In the genomic region with DNA sequence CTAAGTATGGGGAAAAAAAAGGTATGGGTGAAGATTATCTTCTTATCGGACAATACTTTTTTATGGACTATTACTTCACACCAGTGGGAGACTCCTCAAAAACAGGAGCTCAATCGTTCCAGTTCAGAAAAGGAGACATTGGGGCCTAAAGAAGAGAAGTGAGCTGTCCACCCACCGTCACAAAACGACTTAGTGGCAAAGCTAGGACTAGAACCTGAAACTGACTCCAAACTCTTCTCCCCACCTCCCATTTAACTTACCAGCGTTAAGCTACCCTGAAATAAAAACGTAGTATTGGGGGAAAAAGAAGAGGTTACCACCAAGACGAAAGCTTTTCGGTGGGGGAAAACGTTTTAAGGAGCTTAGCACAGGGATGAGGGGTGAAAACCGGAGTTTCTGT, we compare ENCODE assay signal across 8 cellular contexts. TPM values are rescaled to one million over a fixed set of nuclear protein-coding genes. Genes with fewer than 3 reads are reported as not detected.
A peak's percentile ranks its signal among the peaks of the same experiment; 100 is the strongest.
DNase-seq lines count a peak whose midpoint lies in the region; ATAC-seq and TF ChIP-seq lines count a peak whose summit lies in the region.

No MANE protein-coding gene starts in this region.

- DNase-seq in Caco-2 (no peak), HFFc6 (no peak), middle frontal gyrus (ENCODE audit: extremely low spot score, low spot score) (no peak)
- no peak for DNase-seq in activated CD8-positive, alpha-beta T cell treated with anti-CD3 and anti-CD28 coated beads for 36 hours
- DNase-seq in stimulated activated effector memory CD8-positive, alpha-beta T cell treated with anti-CD3 and anti-CD28 coated beads, Interleukin-12 subunit alpha, Interleukin-12 subunit beta, amount 100 ng/mL, for 72 hours (ENCODE audit: low spot score in 2 of 2), result no peak
- no peak for DNase-seq in effector CD4-positive, alpha-beta T cell

- H3K36me3 Mint-ChIP-seq in Caco-2 (ENCODE audit: insufficient read depth, unreplicated experiment) (peaks cover 27% of the 10 kb centered on the region), HFFc6 (ENCODE audit: low read depth) (peaks cover 17% of the 10 kb centered on the region)
- H3K36me3 Mint-ChIP-seq in activated CD8-positive, alpha-beta T cell treated with anti-CD3 and anti-CD28 coated beads for 36 hours (ENCODE audit: low read depth), result peaks cover 18% of the 10 kb centered on the region
- peaks cover 35% of the 10 kb centered on the region for H3K36me3 Mint-ChIP-seq in stimulated activated effector memory CD8-positive, alpha-beta T cell treated with anti-CD3 and anti-CD28 coated beads, Interleukin-12 subunit alpha, Interleukin-12 subunit beta, amount 100 ng/mL, for 72 hours

- H3K9ac ChIP-seq in iPS-18a (ENCODE audit: low read length), result peak overlapping the region; percentile 76

- intact Hi-C loops in Caco-2 (cut with micrococcal nuclease; ENCODE audit: unreplicated experiment), result no loop called here
- intact Hi-C loops in activated CD8-positive, alpha-beta T cell treated with anti-CD3 and anti-CD28 coated beads for 36 hours (cut with micrococcal nuclease), result no loop called here

- no peaks in the 10 kb centered on the region for H3K27me3 ChIP-seq in Caco-2 (replicated peaks; ENCODE audit: control insufficient read depth, insufficient read depth, low read length)
- peaks cover 15% of the 10 kb centered on the region for H3K27me3 ChIP-seq in iPS-18a (ENCODE audit: control insufficient read depth, insufficient read depth, low read length)

- peak overlapping the region; percentile 64 for H3K4me3 ChIP-seq in Caco-2 (ENCODE audit: low read depth, low read length)
- peak overlapping the region; percentile 87 for H3K4me3 ChIP-seq in iPS-18a (ENCODE audit: low read length)

- H3K4me1 ChIP-seq in Caco-2 (no peaks in the 10 kb centered on the region), iPS-18a (ENCODE audit: control insufficient read depth, low read depth, low read length) (no peaks in the 10 kb centered on the region)

- peaks cover 1% of the 10 kb centered on the region for H3K36me3 ChIP-seq in Caco-2 (ENCODE audit: control insufficient read depth, insufficient read depth, low read length)
- peaks cover 28% of the 10 kb centered on the region for H3K36me3 ChIP-seq in iPS-18a (ENCODE audit: control insufficient read depth, low read depth, low read length)

- H3K27ac Mint-ChIP-seq in Caco-2 (ENCODE audit: unreplicated experiment), result peak overlapping the region; percentile 94
- H3K27ac Mint-ChIP-seq in HFFc6, result peak overlapping the region; percentile 92
- peak overlapping the region; percentile 98 for H3K27ac Mint-ChIP-seq in activated CD8-positive, alpha-beta T cell treated with anti-CD3 and anti-CD28 coated beads for 36 hours
- H3K27ac Mint-ChIP-seq in stimulated activated effector memory CD8-positive, alpha-beta T cell treated with anti-CD3 and anti-CD28 coated beads, Interleukin-12 subunit alpha, Interleukin-12 subunit beta, amount 100 ng/mL, for 72 hours, result peak overlapping the region; percentile 95

- TF ChIP-seq CTCF in Caco-2 (IDR thresholded peaks at IDR 0.05; ENCODE audit: insufficient read depth in 1 of 2, low read depth in 1 of 2, low read length in 1 of 2, severe bottlenecking in 1 of 2, unreplicated experiment in 1 of 2), result no peak
- no peak for TF ChIP-seq CTCF in HFFc6 (IDR thresholded peaks at IDR 0.05)
- TF ChIP-seq CTCF in activated CD8-positive, alpha-beta T cell treated with anti-CD3 and anti-CD28 coated beads for 36 hours (IDR thresholded peaks at IDR 0.05), result no peak

- no peaks in the 10 kb centered on the region for H3K9me3 ChIP-seq in Caco-2
- H3K9me3 ChIP-seq in iPS-18a (ENCODE audit: control insufficient read depth, low read depth, low read length), result no peaks in the 10 kb centered on the region

- H3K4me1 Mint-ChIP-seq in Caco-2 (ENCODE audit: low read depth, unreplicated experiment), result no peaks in the 10 kb centered on the region
- H3K4me1 Mint-ChIP-seq in HFFc6 (ENCODE audit: low read depth), result peaks cover 42% of the 10 kb centered on the region
- H3K4me1 Mint-ChIP-seq in activated CD8-positive, alpha-beta T cell treated with anti-CD3 and anti-CD28 coated beads for 36 hours (ENCODE audit: low read depth), result peaks cover 35% of the 10 kb centered on the region
- peaks cover 28% of the 10 kb centered on the region for H3K4me1 Mint-ChIP-seq in stimulated activated effector memory CD8-positive, alpha-beta T cell treated with anti-CD3 and anti-CD28 coated beads, Interleukin-12 subunit alpha, Interleukin-12 subunit beta, amount 100 ng/mL, for 72 hours

- CTCF ChIA-PET in Caco-2 (lab: Charles Lee), result interaction anchor here (0.7 kb wide), 1 partner anchor 246 kb away, joined by 3 read pairs; no protein-coding TSS in a partner anchor
- CTCF ChIA-PET in activated CD8-positive, alpha-beta T cell treated with anti-CD3 and anti-CD28 coated beads for 36 hours (lab: Charles Lee), result interaction anchor here (1.1 to 1.4 kb wide), 2 partner anchors 8 to 276 kb away, joined by 3 to 5 read pairs; no protein-coding TSS in a partner anchor

- no peak overlapping the region for H3K27ac ChIP-seq in iPS-18a (ENCODE audit: low read length)

- no peaks in the 10 kb centered on the region for H3K27me3 Mint-ChIP-seq in Caco-2 (ENCODE audit: insufficient read depth, unreplicated experiment)
- H3K27me3 Mint-ChIP-seq in HFFc6 (ENCODE audit: insufficient read depth), result no peaks in the 10 kb centered on the region
- H3K27me3 Mint-ChIP-seq in activated CD8-positive, alpha-beta T cell treated with anti-CD3 and anti-CD28 coated beads for 36 hours, result peaks cover 2% of the 10 kb centered on the region

- H3K4me3 Mint-ChIP-seq in Caco-2 (ENCODE audit: unreplicated experiment) (peak overlapping the region; percentile 93), HFFc6 (peak overlapping the region; percentile 97)
- H3K4me3 Mint-ChIP-seq in activated CD8-positive, alpha-beta T cell treated with anti-CD3 and anti-CD28 coated beads for 36 hours, result peak overlapping the region; percentile 98
- peak overlapping the region; percentile 84 for H3K4me3 Mint-ChIP-seq in stimulated activated effector memory CD8-positive, alpha-beta T cell treated with anti-CD3 and anti-CD28 coated beads, Interleukin-12 subunit alpha, Interleukin-12 subunit beta, amount 100 ng/mL, for 72 hours

- POLR2A ChIA-PET in Caco-2 (lab: Charles Lee), result interaction anchor here (0.6 to 1.3 kb wide), 2 partner anchors 9 to 405 kb away, joined by 4 to 6 read pairs; no protein-coding TSS in a partner anchor
- POLR2A ChIA-PET in activated CD8-positive, alpha-beta T cell treated with anti-CD3 and anti-CD28 coated beads for 36 hours (lab: Charles Lee), result interaction anchor here (0.8 to 2.4 kb wide), 9 partner anchors 8 to 190 kb away, joined by 3 to 12 read pairs (median 4); partner anchors contain the start of gene PGAP1

- no peak for ATAC-seq in activated CD8-positive, alpha-beta T cell treated with anti-CD3 and anti-CD28 coated beads for 36 hours
- ATAC-seq in stimulated activated effector memory CD8-positive, alpha-beta T cell treated with anti-CD3 and anti-CD28 coated beads, Interleukin-12 subunit alpha, Interleukin-12 subunit beta, amount 100 ng/mL, for 72 hours, result no peak
- no peak for ATAC-seq in HG03442 (IDR thresholded peaks at IDR 0.05; ENCODE audit: unreplicated experiment)

- TSS peak; percentile 71 for BruUV-seq in Caco-2 (replicated peaks; lab: Mats Ljungman, UMichigan)

- H3K9me3 Mint-ChIP-seq in Caco-2 (ENCODE audit: unreplicated experiment) (no peaks in the 10 kb centered on the region), HFFc6 (no peaks in the 10 kb centered on the region)
- peaks cover 3% of the 10 kb centered on the region for H3K9me3 Mint-ChIP-seq in activated CD8-positive, alpha-beta T cell treated with anti-CD3 and anti-CD28 coated beads for 36 hours
- no peaks in the 10 kb centered on the region for H3K9me3 Mint-ChIP-seq in stimulated activated effector memory CD8-positive, alpha-beta T cell treated with anti-CD3 and anti-CD28 coated beads, Interleukin-12 subunit alpha, Interleukin-12 subunit beta, amount 100 ng/mL, for 72 hours

RNA-seq across cellular contexts. Expression of gene GTF3C3, which starts 0.5 kb away (rescaled TPM):
- total RNA-seq in Caco-2 (2022), result 59.4 and 64.4 TPM in 2 replicates
- 10 to 100 TPM; 23.1 to 40.8 (median 30.0) TPM for total RNA-seq in HFFc6 (2021; fragmentation: NEBNext Ultra II Directional; extraction: Animal tissue kit (Norgen Biotek cat#: 25700))
- total RNA-seq in activated CD8-positive, alpha-beta T cell treated with anti-CD3 and anti-CD28 coated beads for 36 hours, result 10 to 100 TPM; 61.0 to 65.9 TPM

RNA-seq across cellular contexts. Expression of gene C2orf66, which starts 10.2 kb away (rescaled TPM):
- total RNA-seq in Caco-2 (2022), result not detected in 2 replicates
- under 1 TPM in 1 of 6 experiments, not detected in 5; 0.09 TPM for total RNA-seq in HFFc6 (2021; fragmentation: NEBNext Ultra II Directional; extraction: Animal tissue kit (Norgen Biotek cat#: 25700))
- not detected for total RNA-seq in activated CD8-positive, alpha-beta T cell treated with anti-CD3 and anti-CD28 coated beads for 36 hours
